In the genomic region with DNA sequence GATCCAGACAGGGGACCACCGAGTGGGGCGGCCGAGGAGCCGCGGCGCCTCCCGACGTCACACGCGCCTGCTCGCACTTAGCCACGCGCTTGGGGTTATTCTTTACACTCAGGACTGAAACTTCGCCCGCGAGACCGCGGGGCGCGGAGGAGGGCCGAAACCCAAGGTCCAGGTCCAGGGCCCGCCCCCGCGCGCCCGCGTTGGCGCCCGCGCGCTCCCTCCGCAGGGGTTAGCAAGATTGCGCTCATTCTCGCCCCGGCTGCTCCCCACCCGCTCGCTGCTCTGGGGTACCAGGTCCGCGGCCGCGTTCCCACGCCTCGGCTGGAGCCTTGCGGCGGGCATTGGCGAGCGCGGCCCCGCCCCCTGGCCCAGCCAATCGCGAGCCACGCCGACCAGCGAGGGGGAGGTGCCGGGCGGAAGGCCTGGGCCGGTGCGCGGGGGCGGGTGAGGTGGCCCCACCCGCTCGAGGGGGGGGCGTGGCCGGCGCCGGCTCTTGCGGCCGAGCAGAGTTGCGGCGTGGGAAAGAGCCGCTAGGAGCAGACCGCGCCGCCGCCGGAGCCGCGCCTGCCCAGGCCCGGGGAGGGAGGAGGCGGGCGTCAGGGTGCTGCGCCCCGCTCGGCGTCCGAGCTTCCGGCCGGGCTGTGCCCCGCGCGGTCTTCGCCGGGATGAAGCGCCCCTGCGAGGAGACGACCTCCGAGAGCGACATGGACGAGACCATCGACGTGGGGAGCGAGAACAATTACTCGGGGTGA, we compare ENCODE assay signal across 1 cellular context.
A peak's percentile ranks its signal among the peaks of the same experiment; 100 is the strongest.
TF ChIP-seq lines count a peak whose summit lies in the region.

A gene (plus strand): TSS at position 521 of the 752 bp plus-strand sequence. CDS start 145 bp downstream, at position 666.

TF ChIP-seq in HepG2, 621 proteins besides CTCF, POLR2A, EP300 and RAD21 (continued from another document and continues in another):
- TF ChIP-seq, protein P1, sequence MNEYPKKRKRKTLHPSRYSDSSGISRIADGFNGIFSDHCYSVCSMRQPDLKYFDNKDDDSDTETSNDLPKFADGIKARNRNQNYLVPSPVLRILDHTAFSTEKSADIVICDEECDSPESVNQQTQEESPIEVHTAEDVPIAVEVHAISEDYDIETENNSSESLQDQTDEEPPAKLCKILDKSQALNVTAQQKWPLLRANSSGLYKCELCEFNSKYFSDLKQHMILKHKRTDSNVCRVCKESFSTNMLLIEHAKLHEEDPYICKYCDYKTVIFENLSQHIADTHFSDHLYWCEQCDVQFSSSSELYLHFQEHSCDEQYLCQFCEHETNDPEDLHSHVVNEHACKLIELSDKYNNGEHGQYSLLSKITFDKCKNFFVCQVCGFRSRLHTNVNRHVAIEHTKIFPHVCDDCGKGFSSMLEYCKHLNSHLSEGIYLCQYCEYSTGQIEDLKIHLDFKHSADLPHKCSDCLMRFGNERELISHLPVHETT (CRISPR knock-in tag; conservative IDR thresholded peaks at IDR 0.05): no peak
- TF ChIP-seq ZNF136 (CRISPR knock-in tag; IDR thresholded peaks at IDR 0.05; ENCODE audit: low read depth) (no peak), ZNF260 (CRISPR knock-in tag; IDR thresholded peaks at IDR 0.05; ENCODE audit: borderline replicate concordance, low read depth) (no peak), ZKSCAN5 (CRISPR knock-in tag; IDR thresholded peaks at IDR 0.05) (no peak), ZFP1 (CRISPR knock-in tag; IDR thresholded peaks at IDR 0.05) (no peak), SKI (IDR thresholded peaks at IDR 0.05; ENCODE audit: partially characterized antibody) (peak; percentile 86), ZNF564 (CRISPR knock-in tag; IDR thresholded peaks at IDR 0.05) (0 out of 2 replicates have a peak, but pooled peaks have one; percentile 30), ZNF274 (CRISPR knock-in tag; IDR thresholded peaks at IDR 0.05) (peak; percentile 54), ZSCAN20 (CRISPR knock-in tag; IDR thresholded peaks at IDR 0.05; ENCODE audit: borderline replicate concordance) (peak; percentile 26; the same call in 1 of the 2 replicates), ZNF589 (CRISPR knock-in tag; conservative IDR thresholded peaks at IDR 0.05) (no peak), SMARCC2 (IDR thresholded peaks at IDR 0.05) (no peak)
- TF ChIP-seq, protein P2, sequence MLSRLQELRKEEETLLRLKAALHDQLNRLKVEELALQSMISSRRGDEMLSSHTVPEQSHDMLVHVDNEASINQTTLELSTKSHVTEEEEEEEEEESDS (CRISPR knock-in tag; IDR thresholded peaks at IDR 0.05; ENCODE audit: borderline replicate concordance): no peak
- TF ChIP-seq, protein P3, sequence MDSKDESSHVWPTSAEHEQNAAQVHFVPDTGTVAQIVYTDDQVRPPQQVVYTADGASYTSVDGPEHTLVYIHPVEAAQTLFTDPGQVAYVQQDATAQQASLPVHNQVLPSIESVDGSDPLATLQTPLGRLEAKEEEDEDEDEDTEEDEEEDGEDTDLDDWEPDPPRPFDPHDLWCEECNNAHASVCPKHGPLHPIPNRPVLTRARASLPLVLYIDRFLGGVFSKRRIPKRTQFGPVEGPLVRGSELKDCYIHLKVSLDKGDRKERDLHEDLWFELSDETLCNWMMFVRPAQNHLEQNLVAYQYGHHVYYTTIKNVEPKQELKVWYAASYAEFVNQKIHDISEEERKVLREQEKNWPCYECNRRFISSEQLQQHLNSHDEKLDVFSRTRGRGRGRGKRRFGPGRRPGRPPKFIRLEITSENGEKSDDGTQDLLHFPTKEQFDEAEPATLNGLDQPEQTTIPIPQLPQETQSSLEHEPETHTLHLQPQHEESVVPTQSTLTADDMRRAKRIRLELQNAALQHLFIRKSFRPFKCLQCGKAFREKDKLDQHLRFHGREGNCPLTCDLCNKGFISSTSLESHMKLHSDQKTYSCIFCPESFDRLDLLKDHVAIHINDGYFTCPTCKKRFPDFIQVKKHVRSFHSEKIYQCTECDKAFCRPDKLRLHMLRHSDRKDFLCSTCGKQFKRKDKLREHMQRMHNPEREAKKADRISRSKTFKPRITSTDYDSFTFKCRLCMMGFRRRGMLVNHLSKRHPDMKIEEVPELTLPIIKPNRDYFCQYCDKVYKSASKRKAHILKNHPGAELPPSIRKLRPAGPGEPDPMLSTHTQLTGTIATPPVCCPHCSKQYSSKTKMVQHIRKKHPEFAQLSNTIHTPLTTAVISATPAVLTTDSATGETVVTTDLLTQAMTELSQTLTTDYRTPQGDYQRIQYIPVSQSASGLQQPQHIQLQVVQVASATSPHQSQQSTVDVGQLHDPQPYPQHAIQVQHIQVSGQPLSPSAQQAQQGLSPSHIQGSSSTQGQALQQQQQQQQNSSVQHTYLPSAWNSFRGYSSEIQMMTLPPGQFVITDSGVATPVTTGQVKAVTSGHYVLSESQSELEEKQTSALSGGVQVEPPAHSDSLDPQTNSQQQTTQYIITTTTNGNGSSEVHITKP (CRISPR knock-in tag; IDR thresholded peaks at IDR 0.05; ENCODE audit: low read depth): 0 out of 2 replicates have a peak, but pooled peaks have one; percentile 80
- TF ChIP-seq, protein P4, sequence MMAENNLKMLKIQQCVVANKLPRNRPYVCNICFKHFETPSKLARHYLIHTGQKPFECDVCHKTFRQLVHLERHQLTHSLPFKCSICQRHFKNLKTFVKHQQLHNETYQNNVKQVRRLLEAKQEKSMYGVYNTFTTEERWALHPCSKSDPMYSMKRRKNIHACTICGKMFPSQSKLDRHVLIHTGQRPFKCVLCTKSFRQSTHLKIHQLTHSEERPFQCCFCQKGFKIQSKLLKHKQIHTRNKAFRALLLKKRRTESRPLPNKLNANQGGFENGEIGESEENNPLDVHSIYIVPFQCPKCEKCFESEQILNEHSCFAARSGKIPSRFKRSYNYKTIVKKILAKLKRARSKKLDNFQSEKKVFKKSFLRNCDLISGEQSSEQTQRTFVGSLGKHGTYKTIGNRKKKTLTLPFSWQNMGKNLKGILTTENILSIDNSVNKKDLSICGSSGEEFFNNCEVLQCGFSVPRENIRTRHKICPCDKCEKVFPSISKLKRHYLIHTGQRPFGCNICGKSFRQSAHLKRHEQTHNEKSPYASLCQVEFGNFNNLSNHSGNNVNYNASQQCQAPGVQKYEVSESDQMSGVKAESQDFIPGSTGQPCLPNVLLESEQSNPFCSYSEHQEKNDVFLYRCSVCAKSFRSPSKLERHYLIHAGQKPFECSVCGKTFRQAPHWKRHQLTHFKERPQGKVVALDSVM (CRISPR knock-in tag; IDR thresholded peaks at IDR 0.05): no peak
- TF ChIP-seq, protein P5, sequence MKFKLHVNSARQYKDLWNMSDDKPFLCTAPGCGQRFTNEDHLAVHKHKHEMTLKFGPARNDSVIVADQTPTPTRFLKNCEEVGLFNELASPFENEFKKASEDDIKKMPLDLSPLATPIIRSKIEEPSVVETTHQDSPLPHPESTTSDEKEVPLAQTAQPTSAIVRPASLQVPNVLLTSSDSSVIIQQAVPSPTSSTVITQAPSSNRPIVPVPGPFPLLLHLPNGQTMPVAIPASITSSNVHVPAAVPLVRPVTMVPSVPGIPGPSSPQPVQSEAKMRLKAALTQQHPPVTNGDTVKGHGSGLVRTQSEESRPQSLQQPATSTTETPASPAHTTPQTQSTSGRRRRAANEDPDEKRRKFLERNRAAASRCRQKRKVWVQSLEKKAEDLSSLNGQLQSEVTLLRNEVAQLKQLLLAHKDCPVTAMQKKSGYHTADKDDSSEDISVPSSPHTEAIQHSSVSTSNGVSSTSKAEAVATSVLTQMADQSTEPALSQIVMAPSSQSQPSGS (CRISPR knock-in tag; IDR thresholded peaks at IDR 0.05): no peak
- TF ChIP-seq, protein P6, sequence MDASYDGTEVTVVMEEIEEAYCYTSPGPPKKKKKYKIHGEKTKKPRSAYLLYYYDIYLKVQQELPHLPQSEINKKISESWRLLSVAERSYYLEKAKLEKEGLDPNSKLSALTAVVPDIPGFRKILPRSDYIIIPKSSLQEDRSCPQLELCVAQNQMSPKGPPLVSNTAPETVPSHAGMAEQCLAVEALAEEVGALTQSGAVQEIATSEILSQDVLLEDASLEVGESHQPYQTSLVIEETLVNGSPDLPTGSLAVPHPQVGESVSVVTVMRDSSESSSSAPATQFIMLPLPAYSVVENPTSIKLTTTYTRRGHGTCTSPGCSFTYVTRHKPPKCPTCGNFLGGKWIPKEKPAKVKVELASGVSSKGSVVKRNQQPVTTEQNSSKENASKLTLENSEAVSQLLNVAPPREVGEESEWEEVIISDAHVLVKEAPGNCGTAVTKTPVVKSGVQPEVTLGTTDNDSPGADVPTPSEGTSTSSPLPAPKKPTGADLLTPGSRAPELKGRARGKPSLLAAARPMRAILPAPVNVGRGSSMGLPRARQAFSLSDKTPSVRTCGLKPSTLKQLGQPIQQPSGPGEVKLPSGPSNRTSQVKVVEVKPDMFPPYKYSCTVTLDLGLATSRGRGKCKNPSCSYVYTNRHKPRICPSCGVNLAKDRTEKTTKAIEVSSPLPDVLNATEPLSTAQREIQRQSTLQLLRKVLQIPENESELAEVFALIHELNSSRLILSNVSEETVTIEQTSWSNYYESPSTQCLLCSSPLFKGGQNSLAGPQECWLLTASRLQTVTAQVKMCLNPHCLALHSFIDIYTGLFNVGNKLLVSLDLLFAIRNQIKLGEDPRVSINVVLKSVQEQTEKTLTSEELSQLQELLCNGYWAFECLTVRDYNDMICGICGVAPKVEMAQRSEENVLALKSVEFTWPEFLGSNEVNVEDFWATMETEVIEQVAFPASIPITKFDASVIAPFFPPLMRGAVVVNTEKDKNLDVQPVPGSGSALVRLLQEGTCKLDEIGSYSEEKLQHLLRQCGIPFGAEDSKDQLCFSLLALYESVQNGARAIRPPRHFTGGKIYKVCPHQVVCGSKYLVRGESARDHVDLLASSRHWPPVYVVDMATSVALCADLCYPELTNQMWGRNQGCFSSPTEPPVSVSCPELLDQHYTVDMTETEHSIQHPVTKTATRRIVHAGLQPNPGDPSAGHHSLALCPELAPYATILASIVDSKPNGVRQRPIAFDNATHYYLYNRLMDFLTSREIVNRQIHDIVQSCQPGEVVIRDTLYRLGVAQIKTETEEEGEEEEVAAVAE (CRISPR knock-in tag; IDR thresholded peaks at IDR 0.05; ENCODE audit: borderline replicate concordance): no peak
- TF ChIP-seq, protein P7, sequence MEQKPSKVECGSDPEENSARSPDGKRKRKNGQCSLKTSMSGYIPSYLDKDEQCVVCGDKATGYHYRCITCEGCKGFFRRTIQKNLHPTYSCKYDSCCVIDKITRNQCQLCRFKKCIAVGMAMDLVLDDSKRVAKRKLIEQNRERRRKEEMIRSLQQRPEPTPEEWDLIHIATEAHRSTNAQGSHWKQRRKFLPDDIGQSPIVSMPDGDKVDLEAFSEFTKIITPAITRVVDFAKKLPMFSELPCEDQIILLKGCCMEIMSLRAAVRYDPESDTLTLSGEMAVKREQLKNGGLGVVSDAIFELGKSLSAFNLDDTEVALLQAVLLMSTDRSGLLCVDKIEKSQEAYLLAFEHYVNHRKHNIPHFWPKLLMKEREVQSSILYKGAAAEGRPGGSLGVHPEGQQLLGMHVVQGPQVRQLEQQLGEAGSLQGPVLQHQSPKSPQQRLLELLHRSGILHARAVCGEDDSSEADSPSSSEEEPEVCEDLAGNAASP (CRISPR knock-in tag; IDR thresholded peaks at IDR 0.05; ENCODE audit: borderline replicate concordance): 0 out of 2 replicates have a peak, but pooled peaks have one; percentile 35
- TF ChIP-seq, protein P8, sequence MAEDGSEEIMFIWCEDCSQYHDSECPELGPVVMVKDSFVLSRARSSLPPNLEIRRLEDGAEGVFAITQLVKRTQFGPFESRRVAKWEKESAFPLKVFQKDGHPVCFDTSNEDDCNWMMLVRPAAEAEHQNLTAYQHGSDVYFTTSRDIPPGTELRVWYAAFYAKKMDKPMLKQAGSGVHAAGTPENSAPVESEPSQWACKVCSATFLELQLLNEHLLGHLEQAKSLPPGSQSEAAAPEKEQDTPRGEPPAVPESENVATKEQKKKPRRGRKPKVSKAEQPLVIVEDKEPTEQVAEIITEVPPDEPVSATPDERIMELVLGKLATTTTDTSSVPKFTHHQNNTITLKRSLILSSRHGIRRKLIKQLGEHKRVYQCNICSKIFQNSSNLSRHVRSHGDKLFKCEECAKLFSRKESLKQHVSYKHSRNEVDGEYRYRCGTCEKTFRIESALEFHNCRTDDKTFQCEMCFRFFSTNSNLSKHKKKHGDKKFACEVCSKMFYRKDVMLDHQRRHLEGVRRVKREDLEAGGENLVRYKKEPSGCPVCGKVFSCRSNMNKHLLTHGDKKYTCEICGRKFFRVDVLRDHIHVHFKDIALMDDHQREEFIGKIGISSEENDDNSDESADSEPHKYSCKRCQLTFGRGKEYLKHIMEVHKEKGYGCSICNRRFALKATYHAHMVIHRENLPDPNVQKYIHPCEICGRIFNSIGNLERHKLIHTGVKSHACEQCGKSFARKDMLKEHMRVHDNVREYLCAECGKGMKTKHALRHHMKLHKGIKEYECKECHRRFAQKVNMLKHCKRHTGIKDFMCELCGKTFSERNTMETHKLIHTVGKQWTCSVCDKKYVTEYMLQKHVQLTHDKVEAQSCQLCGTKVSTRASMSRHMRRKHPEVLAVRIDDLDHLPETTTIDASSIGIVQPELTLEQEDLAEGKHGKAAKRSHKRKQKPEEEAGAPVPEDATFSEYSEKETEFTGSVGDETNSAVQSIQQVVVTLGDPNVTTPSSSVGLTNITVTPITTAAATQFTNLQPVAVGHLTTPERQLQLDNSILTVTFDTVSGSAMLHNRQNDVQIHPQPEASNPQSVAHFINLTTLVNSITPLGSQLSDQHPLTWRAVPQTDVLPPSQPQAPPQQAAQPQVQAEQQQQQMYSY (CRISPR knock-in tag; IDR thresholded peaks at IDR 0.05): no peak; the same call in 1 of the 2 replicates
- TF ChIP-seq, protein P9, sequence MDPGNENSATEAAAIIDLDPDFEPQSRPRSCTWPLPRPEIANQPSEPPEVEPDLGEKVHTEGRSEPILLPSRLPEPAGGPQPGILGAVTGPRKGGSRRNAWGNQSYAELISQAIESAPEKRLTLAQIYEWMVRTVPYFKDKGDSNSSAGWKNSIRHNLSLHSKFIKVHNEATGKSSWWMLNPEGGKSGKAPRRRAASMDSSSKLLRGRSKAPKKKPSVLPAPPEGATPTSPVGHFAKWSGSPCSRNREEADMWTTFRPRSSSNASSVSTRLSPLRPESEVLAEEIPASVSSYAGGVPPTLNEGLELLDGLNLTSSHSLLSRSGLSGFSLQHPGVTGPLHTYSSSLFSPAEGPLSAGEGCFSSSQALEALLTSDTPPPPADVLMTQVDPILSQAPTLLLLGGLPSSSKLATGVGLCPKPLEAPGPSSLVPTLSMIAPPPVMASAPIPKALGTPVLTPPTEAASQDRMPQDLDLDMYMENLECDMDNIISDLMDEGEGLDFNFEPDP (CRISPR knock-in tag; conservative IDR thresholded peaks at IDR 0.05): no peak
- TF ChIP-seq, protein P10, sequence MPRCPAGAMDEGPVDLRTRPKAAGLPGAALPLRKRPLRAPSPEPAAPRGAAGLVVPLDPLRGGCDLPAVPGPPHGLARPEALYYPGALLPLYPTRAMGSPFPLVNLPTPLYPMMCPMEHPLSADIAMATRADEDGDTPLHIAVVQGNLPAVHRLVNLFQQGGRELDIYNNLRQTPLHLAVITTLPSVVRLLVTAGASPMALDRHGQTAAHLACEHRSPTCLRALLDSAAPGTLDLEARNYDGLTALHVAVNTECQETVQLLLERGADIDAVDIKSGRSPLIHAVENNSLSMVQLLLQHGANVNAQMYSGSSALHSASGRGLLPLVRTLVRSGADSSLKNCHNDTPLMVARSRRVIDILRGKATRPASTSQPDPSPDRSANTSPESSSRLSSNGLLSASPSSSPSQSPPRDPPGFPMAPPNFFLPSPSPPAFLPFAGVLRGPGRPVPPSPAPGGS (CRISPR knock-in tag; IDR thresholded peaks at IDR 0.05): peak; percentile 90; the same call in 1 of the 2 replicates
- TF ChIP-seq, protein P11, sequence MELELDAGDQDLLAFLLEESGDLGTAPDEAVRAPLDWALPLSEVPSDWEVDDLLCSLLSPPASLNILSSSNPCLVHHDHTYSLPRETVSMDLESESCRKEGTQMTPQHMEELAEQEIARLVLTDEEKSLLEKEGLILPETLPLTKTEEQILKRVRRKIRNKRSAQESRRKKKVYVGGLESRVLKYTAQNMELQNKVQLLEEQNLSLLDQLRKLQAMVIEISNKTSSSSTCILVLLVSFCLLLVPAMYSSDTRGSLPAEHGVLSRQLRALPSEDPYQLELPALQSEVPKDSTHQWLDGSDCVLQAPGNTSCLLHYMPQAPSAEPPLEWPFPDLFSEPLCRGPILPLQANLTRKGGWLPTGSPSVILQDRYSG (CRISPR knock-in tag; IDR thresholded peaks at IDR 0.05): 0 out of 2 replicates have a peak, but pooled peaks have one; percentile 47
